Comparison of ENCODE assay signal across 11 cellular contexts in genomic region chr1:156436319-156437043, GRCh38.
A peak's percentile ranks its signal among the peaks of the same experiment; 100 is the strongest.
DNase-seq lines count a peak whose midpoint lies in the region; ATAC-seq, FAIRE-seq and TF ChIP-seq lines count a peak whose summit lies in the region.
"Had no signal": no experiment of that assay in that cellular context is flagged by ENCODE, and none has a peak within 500 bp of the region (broad histone marks: within the 10 kb centered on the region; RNA-seq: fewer than 3 reads in every experiment).

No MANE protein-coding gene starts in this region.

- H3K4ac ChIP-seq in H1 (replicated peaks; ENCODE audit: insufficient read length, low read depth, low read length), result no peak overlapping the region

- H3K27me3 ChIP-seq in CD4-positive, alpha-beta T cell (ENCODE audit: control insufficient read depth, insufficient read depth, low read length), result peaks cover 95% of the 10 kb centered on the region
- peaks cover 87 to 100% (median 99%) of the 10 kb centered on the region in 4 experiments for H3K27me3 ChIP-seq in H1 (replicated peaks in 1 of 4; ENCODE audit: control insufficient read depth in 3 of 4, extremely low read depth in 1 of 4, insufficient read depth in 3 of 4, low read length in 3 of 4)
- peaks cover 27% of the 10 kb centered on the region for H3K27me3 ChIP-seq in prostate gland (replicated peaks; ENCODE audit: insufficient read depth)

- peaks cover 4 to 20% of the 10 kb centered on the region in 2 experiments for H4K20me1 ChIP-seq in H1 (replicated peaks in 1 of 2; ENCODE audit: control insufficient read depth in 1 of 2, insufficient read depth in 2 of 2, low read length in 2 of 2)

- no peak overlapping the region for H3K18ac ChIP-seq in H1 (ENCODE audit: extremely low read depth, low read length)

- H2AFZ ChIP-seq in H1 (ENCODE audit: low read length), result no peak overlapping the region

- 0 out of 2 replicates have a peak overlapping the region, but pooled peaks have one; percentile 17 for H4K8ac ChIP-seq in H1 (ENCODE audit: extremely low read depth, insufficient read depth, low read length)

- ATAC-seq in CD4-positive, alpha-beta T cell (ENCODE audit: poor library complexity), result peak; percentile 37
- no peak for ATAC-seq in GM21526 (IDR thresholded peaks at IDR 0.05; ENCODE audit: low FRiP score, unreplicated experiment)

- H3K9ac ChIP-seq in H1 (replicated peaks in 1 of 4; ENCODE audit: extremely low read depth in 1 of 4, low read depth in 3 of 4, low read length in 3 of 4), result no peak overlapping the region

- no peak for TF ChIP-seq CTCF in CD4-positive, alpha-beta T cell (IDR thresholded peaks at IDR 0.05)
- TF ChIP-seq CTCF in H1 (IDR thresholded peaks at IDR 0.05; ENCODE audit: control extremely low read depth in 1 of 3, insufficient read depth in 1 of 3, low read depth in 1 of 3, low read length in 3 of 3) (no peak), nephron progenitor cell (IDR thresholded peaks at IDR 0.05) (no peak), prostate gland (IDR thresholded peaks at IDR 0.05) (no peak)

- peaks cover 6% of the 10 kb centered on the region; the same call in 1 of the 2 replicates for H3K23me2 ChIP-seq in H1 (ENCODE audit: low read depth, low read length)

- H3K79me1 ChIP-seq in H1 (ENCODE audit: low read depth, low read length), result no peaks in the 10 kb centered on the region

- FAIRE-seq in H1 (lab: Jason Lieb, UNC), result no peak
- FAIRE-seq: HTR-8/SVneo, RCC 7860 had no signal

- intact Hi-C loops in CD4-positive, alpha-beta T cell (cut with DNase I, micrococcal nuclease), result no loop called here
- intact Hi-C loops in prostate gland (cut with DNase I), result no loop called here

- POLR2A ChIA-PET in CD4-positive, alpha-beta T cell (lab: Charles Lee), result interaction anchor here (0.9 to 1.3 kb wide), 3 partner anchors 16 to 51 kb away, joined by 3 to 5 read pairs (median 3); no protein-coding TSS in a partner anchor
- POLR2A ChIA-PET in H1 (lab: Charles Lee; ENCODE audit: partially characterized antibody), result interaction anchor here (0.5 to 6.4 kb wide), 9 partner anchors 10 to 298 kb away, joined by 3 to 74 read pairs (median 4); partner anchors contain the start of gene NAXE

- H2BK20ac ChIP-seq in H1 (ENCODE audit: low read length), result no peak overlapping the region

- no peak overlapping the region for H3K14ac ChIP-seq in H1 (ENCODE audit: insufficient read length)

- H2BK5ac ChIP-seq in H1 (ENCODE audit: low read depth, low read length), result no peak overlapping the region

- H3K27me3 Mint-ChIP-seq in CD4-positive, alpha-beta T cell, result peaks cover 97% of the 10 kb centered on the region
- H3K27me3 Mint-ChIP-seq in nephron progenitor cell (ENCODE audit: low read depth, poor library complexity), result peaks cover 100% of the 10 kb centered on the region

- H3K27ac ChIP-seq in CD4-positive, alpha-beta T cell (ENCODE audit: low read depth, low read length), result no peak overlapping the region
- no peak overlapping the region for H3K27ac ChIP-seq in H1 (ENCODE audit: low read depth, low read length)
- H3K27ac ChIP-seq in prostate gland, result no peak overlapping the region

- peaks cover 0 to 10% (median 0%) of the 10 kb centered on the region in 4 experiments; a peak in 1 of 8 replicates for H3K36me3 ChIP-seq in H1 (ENCODE audit: control insufficient read depth in 2 of 4, insufficient read depth in 4 of 4, low read length in 3 of 4)
- no peaks in the 10 kb centered on the region for H3K36me3 ChIP-seq in prostate gland

- peak overlapping the region; percentile 56 for H3K4me3 Mint-ChIP-seq in CD4-positive, alpha-beta T cell
- peak overlapping the region; percentile 18 for H3K4me3 Mint-ChIP-seq in nephron progenitor cell

- H3K4me2 ChIP-seq in H1 (ENCODE audit: insufficient read depth in 1 of 2, low read depth in 2 of 2, low read length in 2 of 2), result peak overlapping the region; percentile 52 to 62

- no peaks in the 10 kb centered on the region for H3K9me3 ChIP-seq in CD4-positive, alpha-beta T cell (ENCODE audit: control insufficient read depth, low read length)
- H3K9me3 ChIP-seq in H1 (ENCODE audit: insufficient read depth in 2 of 2, low read depth in 1 of 2, low read length in 1 of 2) (no peaks in the 10 kb centered on the region), prostate gland (no peaks in the 10 kb centered on the region)

- peaks cover 13 to 40% (median 15%) of the 10 kb centered on the region in 4 experiments for H3K4me1 ChIP-seq in H1 (replicated peaks in 1 of 4; ENCODE audit: control insufficient read depth in 3 of 4, insufficient read depth in 4 of 4, low read length in 3 of 4)
- H3K4me1 ChIP-seq in prostate gland (replicated peaks), result peaks cover 7% of the 10 kb centered on the region

- no peaks in the 10 kb centered on the region for H3K79me2 ChIP-seq in H1 (ENCODE audit: control insufficient read depth in 1 of 2, insufficient read depth in 2 of 2, low read length in 2 of 2)

- H3K56ac ChIP-seq in H1 (replicated peaks; ENCODE audit: insufficient read length, low read depth, low read length), result no peak overlapping the region

- no peak overlapping the region for H2AK5ac ChIP-seq in H1 (ENCODE audit: low read depth, low read length)

- no peaks in the 10 kb centered on the region for H3K36me3 Mint-ChIP-seq in CD4-positive, alpha-beta T cell (ENCODE audit: low read depth)
- H3K36me3 Mint-ChIP-seq in nephron progenitor cell (ENCODE audit: low read depth), result no peaks in the 10 kb centered on the region

- no peak overlapping the region for H2BK15ac ChIP-seq in H1 (ENCODE audit: low read length)

- H3K27ac Mint-ChIP-seq in CD4-positive, alpha-beta T cell, result no peak overlapping the region
- no peak overlapping the region for H3K27ac Mint-ChIP-seq in nephron progenitor cell
- H3K27ac Mint-ChIP-seq: progenitor cell of endocrine pancreas had no signal

- H3K23ac ChIP-seq in H1 (ENCODE audit: insufficient read length), result no peak overlapping the region

- no peak overlapping the region for H2BK120ac ChIP-seq in H1 (replicated peaks; ENCODE audit: low read depth, low read length)

- TF ChIP-seq RAD21 in H1 (IDR thresholded peaks at IDR 0.05 in 1 of 2, conservative IDR thresholded peaks at IDR 0.05 in 1 of 2; ENCODE audit: low read depth in 2 of 2, low read length in 2 of 2), result no peak

- H3K4me3 ChIP-seq in H1 (ENCODE audit: extremely low read depth in 1 of 4, insufficient read depth in 2 of 4, low read depth in 3 of 4, low read length in 4 of 4) (peak overlapping the region in 1 of 4 experiments; percentile 47; a peak in 3 of 8 replicates), prostate gland (peak overlapping the region in 1 of 2 donors; percentile 6)

- no peak for DNase-seq in CD4-positive, alpha-beta T cell
- DNase-seq in NCI-H1105 (lab: John Stamatoyannopoulos, UW) (peak; percentile 43), H1 (ENCODE audit: low read depth in 1 of 2, low spot score in 2 of 2) (peak in 1 of 2 experiments; percentile 73), nephron progenitor cell (peak; percentile 57), prostate gland (ENCODE audit: low spot score) (no peak), CD1c-positive myeloid dendritic cell (ENCODE audit: extremely low spot score) (no peak), medulla oblongata (ENCODE audit: extremely low spot score) (no peak)

- H4K5ac ChIP-seq in H1 (ENCODE audit: insufficient read length, low read depth, low read length), result no peak overlapping the region

- no peak overlapping the region for H4K91ac ChIP-seq in H1 (replicated peaks; ENCODE audit: insufficient read length, low read length)

- TF ChIP-seq POLR2A in H1 (IDR thresholded peaks at IDR 0.05; ENCODE audit: control extremely low read depth in 1 of 2, low read depth in 2 of 2, low read length in 2 of 2) (no peak), prostate gland (IDR thresholded peaks at IDR 0.05) (no peak)

- peaks cover 27% of the 10 kb centered on the region for H3K4me1 Mint-ChIP-seq in CD4-positive, alpha-beta T cell (ENCODE audit: low read depth)
- H3K4me1 Mint-ChIP-seq in nephron progenitor cell, result peaks cover 25% of the 10 kb centered on the region

- CTCF ChIA-PET in CD4-positive, alpha-beta T cell (lab: Charles Lee), result interaction anchor here (0.9 to 2.6 kb wide), 2 partner anchors 9 to 51 kb away, joined by 4 to 10 read pairs; no protein-coding TSS in a partner anchor
- CTCF ChIA-PET in H1 (lab: Charles Lee; ENCODE audit: partially characterized antibody), result interaction anchor here (0.6 to 9.5 kb wide), 8 partner anchors 13 to 239 kb away, joined by 3 to 217 read pairs (median 4); no protein-coding TSS in a partner anchor

- H2BK12ac ChIP-seq in H1 (ENCODE audit: low read depth, low read length), result no peak overlapping the region

- TF ChIP-seq EP300 in H1 (IDR thresholded peaks at IDR 0.05; ENCODE audit: borderline replicate concordance in 1 of 2, low read depth in 2 of 2, low read length in 2 of 2), result no peak

- 3% methylated on average over 45 of the region's 51 CpGs; no CpG with 5 or more reads in 1 of the 2 experiments for WGBS in H1 (ENCODE audit: extremely low coverage in 1 of 2, insufficient coverage in 1 of 2, insufficient read length in 1 of 2, insufficient replicate concordance in 2 of 2, low coverage in 1 of 2, low lambda C conversion rate in 2 of 2, missing lambda C conversion rate in 1 of 2), 2 experiments
- WGBS in prostate gland, result 5% methylated on average over 51 of the region's 51 CpGs

- no peaks in the 10 kb centered on the region for H3K9me3 Mint-ChIP-seq in CD4-positive, alpha-beta T cell
- no peaks in the 10 kb centered on the region for H3K9me3 Mint-ChIP-seq in nephron progenitor cell

TF ChIP-seq in H1, 55 proteins besides CTCF, POLR2A, EP300 and RAD21:
- peak; percentile 87; the same call in 1 of the 2 replicates for TF ChIP-seq CBX8 (IDR thresholded peaks at IDR 0.05; ENCODE audit: borderline replicate concordance, low read depth, low read length)
- TF ChIP-seq KDM4A (IDR thresholded peaks at IDR 0.05; ENCODE audit: low read depth, low read length, severe bottlenecking), result no peak
- TF ChIP-seq, protein P1, sequence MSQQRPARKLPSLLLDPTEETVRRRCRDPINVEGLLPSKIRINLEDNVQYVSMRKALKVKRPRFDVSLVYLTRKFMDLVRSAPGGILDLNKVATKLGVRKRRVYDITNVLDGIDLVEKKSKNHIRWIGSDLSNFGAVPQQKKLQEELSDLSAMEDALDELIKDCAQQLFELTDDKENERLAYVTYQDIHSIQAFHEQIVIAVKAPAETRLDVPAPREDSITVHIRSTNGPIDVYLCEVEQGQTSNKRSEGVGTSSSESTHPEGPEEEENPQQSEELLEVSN (IDR thresholded peaks at IDR 0.05), result peak; percentile 42; the same call in 1 of the 2 replicates
- no peak for TF ChIP-seq BRCA1 (IDR thresholded peaks at IDR 0.05; ENCODE audit: low read depth, low read length)
- peak; percentile 95 for TF ChIP-seq EZH2 (IDR thresholded peaks at IDR 0.05; ENCODE audit: low read depth, low read length, severe bottlenecking)
- TF ChIP-seq RNF2 (IDR thresholded peaks at IDR 0.05; ENCODE audit: borderline replicate concordance, low read depth, low read length, missing control alignments, poor library complexity, severe bottlenecking), result peak; percentile 53
- peak; percentile 85 for TF ChIP-seq SUZ12 (IDR thresholded peaks at IDR 0.05; ENCODE audit: low read length)

Comparison
In these comparisons a context has a peak if more than half of its experiments do, and no peak if none do; other contexts are left out.
1. DNase-seq: peak in NCI-H1105 (single experiment) and nephron progenitor cell (single experiment); none in CD4-positive, alpha-beta T cell (0 of 10), prostate gland (single experiment), CD1c-positive myeloid dendritic cell (single experiment) and medulla oblongata (single experiment).